Comparison of ENCODE assay signal across 9 cellular contexts in the genomic region with DNA sequence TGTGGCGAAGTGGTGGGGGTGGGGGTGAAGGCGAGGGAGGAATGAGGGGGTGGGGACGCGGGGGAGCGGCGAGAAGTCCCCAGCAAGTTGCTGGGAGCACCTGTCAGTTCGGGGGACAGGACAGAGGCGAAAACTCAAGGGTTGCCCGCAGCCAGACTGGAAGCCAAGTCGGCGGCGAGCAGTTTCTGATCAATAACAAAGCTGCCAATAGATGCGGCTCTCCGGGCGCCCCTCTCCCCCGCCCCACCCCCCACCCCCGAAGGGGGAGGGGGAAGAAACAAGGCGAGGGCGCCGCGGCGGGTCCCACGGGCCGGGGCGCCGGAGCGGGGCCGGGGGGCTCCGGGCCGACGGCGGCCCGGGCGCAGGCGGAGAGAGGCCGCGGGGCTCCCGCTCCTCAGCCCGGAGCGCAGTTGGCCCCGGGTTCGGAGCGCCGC. TPM values are rescaled to one million over a fixed set of nuclear protein-coding genes. Genes with fewer than 3 reads are reported as not detected.
DNase-seq lines count a peak whose midpoint lies in the region; ATAC-seq and TF ChIP-seq lines count a peak whose summit lies in the region.
"Had no signal": no experiment of that assay in that cellular context is flagged by ENCODE, and none has a peak within 500 bp of the region (broad histone marks: within the 10 kb centered on the region; RNA-seq: fewer than 3 reads in every experiment).

No MANE protein-coding gene starts in this region.

- ATAC-seq in HG02981 (IDR thresholded peaks at IDR 0.05; ENCODE audit: unreplicated experiment) (peak; percentile 8), lung (ENCODE audit: insufficient read depth, low FRiP score) (peak; percentile 1)

- peak overlapping the region; percentile 97 for H3K4me3 Mint-ChIP-seq in type B pancreatic cell
- H3K4me3 Mint-ChIP-seq: activated T-cell treated with anti-CD3 and anti-CD28 coated beads, Interleukin-2, amount 50 U/mL, for 4 hours had no signal

- no peaks in the 10 kb centered on the region for H3K27me3 ChIP-seq in lung (ENCODE audit: control insufficient read depth, insufficient read depth)

- H3K36me3 ChIP-seq in lung (ENCODE audit: control insufficient read depth in 2 of 2, insufficient read depth in 2 of 2, low read length in 2 of 2) = no peaks in the 10 kb centered on the region

- no peaks in the 10 kb centered on the region for H3K9me3 ChIP-seq in lung (ENCODE audit: control insufficient read depth in 2 of 2, insufficient read depth in 1 of 2, low read length in 1 of 2)

- WGBS in lung, 2 donors = 0 to 2% methylated on average over 43 to 44 of the region's 44 CpGs

- peak overlapping the region; percentile 91 for H3K4me3 ChIP-seq in AG10803 (ENCODE audit: low read length)
- H3K4me3 ChIP-seq in lung = peak overlapping the region; percentile 81

- H3K27ac ChIP-seq in caudate nucleus (ENCODE audit: low read depth, low read length) = peak overlapping the region; percentile 82
- H3K27ac ChIP-seq in lung (ENCODE audit: low read depth in 1 of 2, low read length in 1 of 2) = peak overlapping the region; percentile 93 to 97

- peaks cover 0 to 18% of the 10 kb centered on the region in 2 donors for H3K4me1 ChIP-seq in lung (ENCODE audit: control insufficient read depth in 2 of 2, insufficient read depth in 2 of 2, low read length in 2 of 2)

- peaks cover 38% of the 10 kb centered on the region for H3K4me1 Mint-ChIP-seq in type B pancreatic cell (ENCODE audit: unreplicated experiment)

- no peaks in the 10 kb centered on the region for H3K9me3 Mint-ChIP-seq in type B pancreatic cell
- H3K9me3 Mint-ChIP-seq: activated T-cell treated with anti-CD3 and anti-CD28 coated beads, Interleukin-2, amount 50 U/mL, for 4 hours had no signal

- H3K27ac Mint-ChIP-seq in type B pancreatic cell = peak overlapping the region; percentile 82

- DNase-seq in AG10803 (ENCODE audit: low read depth) (no peak), caudate nucleus (lab: John Stamatoyannopoulos, UW) (peak in 31 of 61 donors; percentile 2 to 78 (median 40)), lung (ENCODE audit: low spot score) (peak; percentile 29), type B pancreatic cell (ENCODE audit: extremely low spot score, unreplicated experiment) (no peak), EL (no peak), SIG-M5 treated with dmso at 0.1 percent for 504 hours (lab: John Stamatoyannopoulos, UW; ENCODE audit: unreplicated experiment) (no peak), NCI-H187 treated with DMSO at 0.1 percent for 48 hours (lab: John Stamatoyannopoulos, UW) (no peak)
- DNase-seq: activated T-cell treated with anti-CD3 and anti-CD28 coated beads, Interleukin-2, amount 50 U/mL, for 4 hours had no signal

- peaks cover 3% of the 10 kb centered on the region for H3K27me3 Mint-ChIP-seq in type B pancreatic cell

- H3K36me3 Mint-ChIP-seq in type B pancreatic cell = no peaks in the 10 kb centered on the region

- no peak for TF ChIP-seq CTCF in AG10803 (conservative IDR thresholded peaks at IDR 0.05; ENCODE audit: low read length)
- TF ChIP-seq CTCF in lung (IDR thresholded peaks at IDR 0.05; ENCODE audit: control extremely low read depth, extremely low read depth) = no peak
- no peak for TF ChIP-seq CTCF in type B pancreatic cell (conservative IDR thresholded peaks at IDR 0.05)

RNA-seq across cellular contexts. Expression of gene PDGFC, which starts 0.4 kb away (rescaled TPM):
- total RNA-seq in lung (10 to 100 TPM; 18.8 to 56.0 TPM), type B pancreatic cell (ENCODE audit: low replicate concordance) (18.1 and 39.9 TPM in 2 replicates)
- polyA plus RNA-seq in lung = 1 to 10 TPM; 4.5 to 4.6 TPM

Comparison
In these comparisons a context has a peak if more than half of its experiments do, and no peak if none do; other contexts are left out.
1. DNase-seq: peak in caudate nucleus (31 of 61) and lung (single experiment); none in AG10803 (single experiment), type B pancreatic cell (single experiment), EL (single experiment), SIG-M5 treated with dmso at 0.1 percent for 504 hours (single experiment) and NCI-H187 treated with DMSO at 0.1 percent for 48 hours (single experiment).